1 cellular context compared by ENCODE assay signal in the genomic region with DNA sequence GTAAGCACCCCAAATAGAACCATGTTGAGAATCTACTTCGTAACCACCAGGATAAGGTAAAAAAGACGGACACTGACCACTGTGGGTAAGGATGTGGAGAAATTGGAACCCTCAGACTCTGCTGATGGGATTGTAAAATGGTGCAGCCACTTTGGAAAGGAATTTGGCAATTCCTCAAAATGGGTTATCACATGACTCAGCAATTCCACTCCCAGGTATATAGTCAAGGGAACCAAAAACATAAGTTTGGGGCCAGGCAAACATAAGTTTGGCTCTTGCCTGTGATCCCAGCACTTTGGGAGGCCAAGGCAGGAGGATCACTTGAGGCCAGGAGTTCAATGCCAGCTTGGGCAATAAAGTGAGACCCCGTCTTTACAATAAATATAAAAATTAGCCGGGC.
TF ChIP-seq lines count a peak whose summit lies in the region.

No MANE protein-coding gene starts in this region.

TF ChIP-seq in HepG2, 621 proteins besides CTCF, POLR2A, EP300 and RAD21:
- peak; percentile 72 for TF ChIP-seq NFE2L2 (IDR thresholded peaks at IDR 0.05; ENCODE audit: low read length)
- TF ChIP-seq MAFF (IDR thresholded peaks at IDR 0.05; ENCODE audit: low read depth, low read length), result peak; percentile 75
- TF ChIP-seq MAFK (conservative IDR thresholded peaks at IDR 0.05 in 1 of 2, IDR thresholded peaks at IDR 0.05 in 1 of 2; ENCODE audit: low read length in 2 of 2), result peak; percentile 82 to 87
- TF ChIP-seq ZNF383 (CRISPR knock-in tag; IDR thresholded peaks at IDR 0.05; ENCODE audit: borderline replicate concordance), result no peak
